Comparison of ENCODE assay signal across 26 cellular contexts in genomic region chr12:70686299-70686698, GRCh38. TPM values are rescaled to one million over a fixed set of nuclear protein-coding genes. Genes with fewer than 3 reads are reported as not detected.
"Had no signal": no experiment of that assay in that cellular context is flagged by ENCODE, and none has a peak within 500 bp of the region (broad histone marks: within the 10 kb centered on the region; RNA-seq: fewer than 3 reads in every experiment).

No MANE protein-coding gene starts in this region.

- H3K4me3 Mint-ChIP-seq: activated B cell treated with CpG ODN at 0.5 μM for 24 hours; activated CD4-positive, alpha-beta T cell treated with anti-CD3 and anti-CD28 coated beads, Interleukin-2, amount 10 ng/mL, durations not matched to agents 24 days and 14 days; activated CD8-positive, alpha-beta memory T cell treated with anti-CD3 and anti-CD28 coated beads, Interleukin-2, amount 10 ng/mL, durations not matched to agents 7 days and 5 days; activated naive CD4-positive, alpha-beta T cell treated with anti-CD3 and anti-CD28 coated beads, Interleukin-2, amount 50 U/mL, for 24 hours; activated T-cell treated with anti-CD3 and anti-CD28 coated beads, Interleukin-2, amount 50 U/mL, for 24 hours; activated T-helper 1 cell treated with anti-CD3 and anti-CD28 coated beads, Interleukin-12 subunit alpha, Interleukin-12 subunit beta, Interleukin-2, Interleukin-4 antibody, amounts not matched to agents 30 ng/mL and 10 ng/mL and 1 ng/mL, durations not matched to agents 14 hours and 24 hours and 36 hours; T-helper 1 cell treated with Interleukin-12 subunit alpha and Interleukin-12 subunit beta and Interleukin-4 antibody, amounts not matched to agents 30 μg/mL and 1 μg/mL, for 36 hours had no signal

- H3K4me3 ChIP-seq: breast epithelium, Peyer's patch, SJCRH30 had no signal

- H3K36me3 ChIP-seq: breast epithelium, Peyer's patch, SJCRH30 had no signal

- H3K4me1 ChIP-seq: breast epithelium, Peyer's patch, SJCRH30 had no signal

- H3K36me3 Mint-ChIP-seq: activated CD8-positive, alpha-beta memory T cell treated with anti-CD3 and anti-CD28 coated beads, Interleukin-2, amount 10 ng/mL, durations not matched to agents 7 days and 5 days; activated naive CD4-positive, alpha-beta T cell treated with anti-CD3 and anti-CD28 coated beads, Interleukin-2, amount 50 U/mL, for 24 hours had no signal

- H3K9me3 ChIP-seq: breast epithelium, Peyer's patch, SJCRH30 had no signal

- H3K4me1 Mint-ChIP-seq: activated B cell treated with CpG ODN at 0.5 μM for 24 hours; activated CD4-positive, alpha-beta T cell treated with anti-CD3 and anti-CD28 coated beads, Interleukin-2, amount 10 ng/mL, durations not matched to agents 24 days and 14 days; activated CD8-positive, alpha-beta memory T cell treated with anti-CD3 and anti-CD28 coated beads, Interleukin-2, amount 10 ng/mL, durations not matched to agents 7 days and 5 days; activated naive CD4-positive, alpha-beta T cell treated with anti-CD3 and anti-CD28 coated beads, Interleukin-2, amount 50 U/mL, for 24 hours had no signal

- H3K27me3 ChIP-seq: breast epithelium, Peyer's patch, SJCRH30 had no signal

- H3K27me3 Mint-ChIP-seq: activated CD4-positive, alpha-beta T cell treated with anti-CD3 and anti-CD28 coated beads, Interleukin-2, amount 10 ng/mL, durations not matched to agents 24 days and 14 days had no signal

- ATAC-seq: activated CD8-positive, alpha-beta memory T cell treated with anti-CD3 and anti-CD28 coated beads, Interleukin-2, amount 10 ng/mL, durations not matched to agents 7 days and 5 days had no signal

- H3K27ac Mint-ChIP-seq: activated B cell treated with CpG ODN at 0.5 μM for 24 hours; activated CD4-positive, alpha-beta T cell treated with anti-CD3 and anti-CD28 coated beads, Interleukin-2, amount 10 ng/mL, durations not matched to agents 24 days and 14 days; activated CD8-positive, alpha-beta memory T cell treated with anti-CD3 and anti-CD28 coated beads, Interleukin-2, amount 10 ng/mL, durations not matched to agents 7 days and 5 days; activated naive CD4-positive, alpha-beta T cell treated with anti-CD3 and anti-CD28 coated beads, Interleukin-2, amount 50 U/mL, for 24 hours; activated T-cell treated with anti-CD3 and anti-CD28 coated beads, Interleukin-2, amount 50 U/mL, for 24 hours; activated T-helper 1 cell treated with anti-CD3 and anti-CD28 coated beads, Interleukin-12 subunit alpha, Interleukin-12 subunit beta, Interleukin-2, Interleukin-4 antibody, amounts not matched to agents 30 ng/mL and 10 ng/mL and 1 ng/mL, durations not matched to agents 14 hours and 24 hours and 36 hours; T-helper 1 cell treated with Interleukin-12 subunit alpha and Interleukin-12 subunit beta and Interleukin-4 antibody, amounts not matched to agents 30 μg/mL and 1 μg/mL, for 36 hours had no signal

- DNase-seq: activated B cell treated with CpG ODN at 0.5 μM for 24 hours; activated CD4-positive, alpha-beta T cell treated with anti-CD3 and anti-CD28 coated beads for 1 hour; activated CD4-positive, alpha-beta T cell treated with anti-CD3 and anti-CD28 coated beads, Interleukin-2, amount 10 ng/mL, durations not matched to agents 24 days and 14 days; activated CD4-positive, alpha-beta T cell treated with anti-CD3 and anti-CD28 coated beads, Interleukin-2, amount 50 U/mL, for 48 hours; activated CD8-positive, alpha-beta memory T cell treated with anti-CD3 and anti-CD28 coated beads, Interleukin-2, amount 10 ng/mL, durations not matched to agents 7 days and 5 days; activated effector memory CD4-positive, alpha-beta T cell treated with Interleukin-2 at 50 U/mL for 16 hours; activated naive CD4-positive, alpha-beta T cell; activated T-cell treated with anti-CD3 and anti-CD28 coated beads, Interleukin-2, amount 50 U/mL, for 24 hours; aorta; caudate nucleus; MM.1S; NCI-H1105; NCI-H1436 treated with DMSO at 0.1 percent for 48 hours; NCI-H187; NCI-H2081; NCI-H510A treated with DMSO at 0.1 percent for 48 hours; NCI-H69; Peyer's patch; Right ventricle myocardium superior; SJCRH30; T-helper 9 cell had no signal

- H3K27ac ChIP-seq: breast epithelium, Peyer's patch, RWPE1, SJCRH30 had no signal

RNA-seq across cellular contexts. Expression of gene PTPRB, which starts 49.1 kb away (rescaled TPM):
- total RNA-seq: activated B cell treated with CpG ODN at 0.5 μM for 24 hours; activated CD4-positive, alpha-beta T cell treated with anti-CD3 and anti-CD28 coated beads, Interleukin-2, amount 10 ng/mL, durations not matched to agents 24 days and 14 days; activated CD8-positive, alpha-beta memory T cell treated with anti-CD3 and anti-CD28 coated beads, Interleukin-2, amount 10 ng/mL, durations not matched to agents 7 days and 5 days; activated T-helper 1 cell treated with anti-CD3 and anti-CD28 coated beads, Interleukin-12 subunit alpha, Interleukin-12 subunit beta, Interleukin-2, Interleukin-4 antibody, amounts not matched to agents 30 ng/mL and 10 ng/mL and 1 ng/mL, durations not matched to agents 14 hours and 24 hours and 36 hours had no signal
